Comparison of ENCODE assay signal across 28 cellular contexts in the genomic region with DNA sequence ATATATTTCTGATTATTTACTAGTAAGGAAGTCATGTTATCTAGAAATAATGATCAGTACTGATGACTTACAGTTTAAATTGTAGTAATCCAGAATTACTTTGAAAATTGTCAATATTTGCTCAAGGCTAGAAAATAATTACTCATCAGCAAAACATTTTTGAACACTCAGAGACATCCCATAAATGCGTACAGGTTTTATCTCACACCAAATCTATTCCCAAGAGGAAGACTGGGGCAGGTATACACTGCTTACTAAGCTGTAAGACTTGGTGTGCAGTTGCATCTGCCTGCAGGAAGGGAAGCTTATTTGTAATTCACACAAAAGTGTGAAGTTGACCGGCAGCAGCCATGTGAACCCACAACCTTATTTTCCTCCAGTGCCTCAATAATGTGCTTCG.
DNase-seq lines count a peak whose midpoint lies in the region; ATAC-seq, FAIRE-seq and TF ChIP-seq lines count a peak whose summit lies in the region.
"Had no signal": no experiment of that assay in that cellular context is flagged by ENCODE, and none has a peak within 500 bp of the region (broad histone marks: within the 10 kb centered on the region; RNA-seq: fewer than 3 reads in every experiment).

No MANE protein-coding gene starts in this region.

- H3K79me2 ChIP-seq in HepG2 (ENCODE audit: insufficient read depth, low read length) (no peaks in the 10 kb centered on the region), PC-3 (ENCODE audit: low read length) (no peaks in the 10 kb centered on the region)

- no peak overlapping the region for H3K9ac ChIP-seq in HepG2 (ENCODE audit: insufficient read depth, low read depth, low read length)
- peak overlapping the region; percentile 43 for H3K9ac ChIP-seq in PC-3 (ENCODE audit: low read length)

- 4% methylated on average over 3 of the region's 3 CpGs for WGBS in HepG2 (ENCODE audit: low lambda C conversion rate)
- WGBS in right lobe of liver (ENCODE audit: insufficient coverage, low coverage, low lambda C conversion rate, missing lambda C conversion rate), result 76% methylated on average over 3 of the region's 3 CpGs
- 78 to 83% methylated on average over 3 of the region's 3 CpGs for WGBS in upper lobe of left lung, 2 donors

- FAIRE-seq in HepG2 (lab: Jason Lieb, UNC), result no peak
- FAIRE-seq: G401.6, GM12878, H1 had no signal

- CTCF ChIA-PET in HepG2 (lab: Yijun Ruan, JAX; ENCODE audit: low intra/inter-chr PET ratio, low total read pairs) (no interaction called here), PC-3 (lab: Charles Lee) (interaction anchor here (1.3 kb wide), 1 partner anchor 113 kb away, joined by 4 read pairs; no protein-coding TSS in a partner anchor)

- H3K4me1 ChIP-seq in HepG2 (ENCODE audit: insufficient read depth, low read length) (no peaks in the 10 kb centered on the region), right lobe of liver (no peaks in the 10 kb centered on the region), PC-3 (ENCODE audit: insufficient read depth, low read length) (peaks cover 36% of the 10 kb centered on the region), upper lobe of left lung (no peaks in the 10 kb centered on the region)
- H3K4me1 ChIP-seq: BE2C had no signal

- H4K20me1 ChIP-seq in HepG2 (ENCODE audit: insufficient read depth, low read length) (no peaks in the 10 kb centered on the region), PC-3 (ENCODE audit: low read length) (no peaks in the 10 kb centered on the region)

- POLR2A ChIA-PET in HepG2 (lab: Yijun Ruan, JAX) (no interaction called here), PC-3 (lab: Charles Lee; ENCODE audit: unreplicated experiment) (no interaction called here)

- no peak for TF ChIP-seq RAD21 in HepG2 (CRISPR knock-in tag; IDR thresholded peaks at IDR 0.05)

- no TSS peak for BruUV-seq in HepG2 (replicated peaks; lab: Mats Ljungman, UMichigan)
- BruUV-seq in PC-3 (replicated peaks; lab: Mats Ljungman, UMichigan), result no TSS peak

- H3K36me3 ChIP-seq in HepG2 (replicated peaks in 1 of 2; ENCODE audit: control insufficient read depth in 1 of 2, insufficient read depth in 2 of 2, low read length in 2 of 2) (no peaks in the 10 kb centered on the region), right lobe of liver (no peaks in the 10 kb centered on the region), PC-3 (ENCODE audit: low read depth, low read length) (no peaks in the 10 kb centered on the region), upper lobe of left lung (no peaks in the 10 kb centered on the region)
- H3K36me3 ChIP-seq: BE2C had no signal

- ATAC-seq in HepG2 (no peak), right lobe of liver (no peak), PC-3 (peak; percentile 99), upper lobe of left lung (ENCODE audit: low FRiP score in 2 of 2) (no peak), GM18498 (IDR thresholded peaks at IDR 0.05; ENCODE audit: unreplicated experiment) (no peak)
- ATAC-seq: GM12878, Panc1 had no signal

- H3K27ac ChIP-seq in HepG2 (ENCODE audit: extremely low read length, insufficient read depth, low read length) (no peak overlapping the region), right lobe of liver (no peak overlapping the region), PC-3 (ENCODE audit: low read length) (peak overlapping the region; percentile 84), epithelial cell of prostate (no peak overlapping the region), upper lobe of left lung (no peak overlapping the region)
- H3K27ac ChIP-seq: SK-N-MC had no signal

- TF ChIP-seq CTCF in HepG2 (CRISPR knock-in tag; IDR thresholded peaks at IDR 0.05) (no peak), right lobe of liver (IDR thresholded peaks at IDR 0.05) (no peak), PC-3 (conservative IDR thresholded peaks at IDR 0.05; ENCODE audit: low read depth, low read length) (no peak), upper lobe of left lung (IDR thresholded peaks at IDR 0.05) (no peak)

- no peak for TF ChIP-seq EP300 in HepG2 (IDR thresholded peaks at IDR 0.05; ENCODE audit: low read depth in 2 of 2, low read length in 2 of 2)
- no peak for TF ChIP-seq EP300 in HepG2 (CRISPR knock-in tag; IDR thresholded peaks at IDR 0.05; ENCODE audit: borderline replicate concordance)
- no peak for TF ChIP-seq EP300 in upper lobe of left lung (IDR thresholded peaks at IDR 0.05)

- H3K9me2 ChIP-seq in PC-3 (replicated peaks; ENCODE audit: low read length), result no peaks in the 10 kb centered on the region

- H3K4me3 ChIP-seq in HepG2 (replicated peaks in 1 of 3; ENCODE audit: insufficient read depth in 1 of 3, low read depth in 2 of 3, low read length in 3 of 3) (no peak overlapping the region), right lobe of liver (no peak overlapping the region), PC-3 (ENCODE audit: low read length) (no peak overlapping the region), upper lobe of left lung (no peak overlapping the region)
- H3K4me3 ChIP-seq: GM12878, SK-N-MC had no signal

- in situ Hi-C loops in HepG2 (cut with HindIII; ENCODE audit: extremely low pct_ligation_motif_present, low pct_unique_long_range_greater_than_20kb), result no loop called here

- H3K27me3 ChIP-seq in HepG2 (ENCODE audit: control insufficient read depth in 1 of 2, insufficient read depth in 2 of 2, low read length in 2 of 2) (no peaks in the 10 kb centered on the region), right lobe of liver (no peaks in the 10 kb centered on the region), PC-3 (ENCODE audit: low read length) (no peaks in the 10 kb centered on the region), upper lobe of left lung (no peaks in the 10 kb centered on the region)
- H3K27me3 ChIP-seq: BE2C had no signal

- H3K4me2 ChIP-seq in HepG2 (ENCODE audit: low read depth, low read length) (no peak overlapping the region), PC-3 (ENCODE audit: low read length) (peak overlapping the region; percentile 33)

- intact Hi-C loops in HepG2 (cut with micrococcal nuclease; ENCODE audit: unreplicated experiment) (no loop called here), right lobe of liver (cut with DNase I) (no loop called here), PC-3 (cut with micrococcal nuclease) (loop anchor here (10.0 kb wide), 1 partner anchor 64 kb away; no protein-coding TSS in a partner anchor)

- H3F3A ChIP-seq in PC-3 (ENCODE audit: low read length, unreplicated experiment), result no peaks in the 10 kb centered on the region

- DNase-seq in HepG2 (ENCODE audit: low spot score), result no peak
- no peak for DNase-seq in right lobe of liver
- peak; percentile 93 for DNase-seq in PC-3
- peak; percentile 39 for DNase-seq in epithelial cell of prostate (ENCODE audit: low read depth, low spot score)
- no peak for DNase-seq in activated CD4-positive, alpha-beta T cell treated with anti-CD3 and anti-CD28 coated beads, Interleukin-2, amount 50 U/mL, for 1 hour
- DNase-seq in upper lobe of left lung, result no peak
- DNase-seq: 8988T; ACHN; BE2C; Calu3; CD8-positive, alpha-beta memory T cell; HCEC 1CT; NCI-H1092; NCI-H1417 treated with DMSO at 0.1 percent for 48 hours; NCI-H187; NCI-H2081 treated with DMSO at 0.1 percent for 48 hours; NCI-H2171 treated with DMSO at 0.1 percent for 48 hours; NCI-H345; NCI-H524; NCI-H774; NK-92 treated with Interleukin-12 subunit alpha and Interleukin-12 subunit beta, amount 100 ng/mL, for 24 hours; SIG-M5 had no signal

- TF ChIP-seq POLR2A in HepG2 (IDR thresholded peaks at IDR 0.05; ENCODE audit: insufficient read depth in 1 of 2, low read depth in 2 of 2, low read length in 2 of 2) (no peak), right lobe of liver (IDR thresholded peaks at IDR 0.05) (no peak), upper lobe of left lung (IDR thresholded peaks at IDR 0.05) (no peak)

- peaks cover 3% of the 10 kb centered on the region; the same call in 1 of the 2 replicates for H3K9me3 ChIP-seq in HepG2 (ENCODE audit: low read length)
- H3K9me3 ChIP-seq in right lobe of liver, result no peaks in the 10 kb centered on the region
- no peaks in the 10 kb centered on the region for H3K9me3 ChIP-seq in PC-3 (ENCODE audit: low read length)
- no peaks in the 10 kb centered on the region for H3K9me3 ChIP-seq in upper lobe of left lung
- H3K9me3 ChIP-seq: BE2C had no signal

- H2AFZ ChIP-seq in HepG2 (ENCODE audit: low read length) (no peak overlapping the region), PC-3 (ENCODE audit: low read length) (no peak overlapping the region)

TF ChIP-seq in HepG2, 621 proteins besides CTCF, POLR2A, EP300 and RAD21:
- TF ChIP-seq RFX5 (IDR thresholded peaks at IDR 0.05; ENCODE audit: low read depth, low read length) (no peak), MAFK (conservative IDR thresholded peaks at IDR 0.05 in 1 of 2, IDR thresholded peaks at IDR 0.05 in 1 of 2; ENCODE audit: low read length in 2 of 2) (peak; percentile 16 to 40; a peak in 2 of 4 replicates)

Comparison
In these comparisons a context has a peak if more than half of its experiments do, and no peak if none do; other contexts are left out.
1. DNase-seq: peak in PC-3 (single experiment) and epithelial cell of prostate (single experiment); none in HepG2 (single experiment), right lobe of liver (0 of 3), activated CD4-positive, alpha-beta T cell treated with anti-CD3 and anti-CD28 coated beads, Interleukin-2, amount 50 U/mL, for 1 hour (single experiment) and upper lobe of left lung (0 of 2).